8 cellular contexts compared by ENCODE assay signal in the genomic region with DNA sequence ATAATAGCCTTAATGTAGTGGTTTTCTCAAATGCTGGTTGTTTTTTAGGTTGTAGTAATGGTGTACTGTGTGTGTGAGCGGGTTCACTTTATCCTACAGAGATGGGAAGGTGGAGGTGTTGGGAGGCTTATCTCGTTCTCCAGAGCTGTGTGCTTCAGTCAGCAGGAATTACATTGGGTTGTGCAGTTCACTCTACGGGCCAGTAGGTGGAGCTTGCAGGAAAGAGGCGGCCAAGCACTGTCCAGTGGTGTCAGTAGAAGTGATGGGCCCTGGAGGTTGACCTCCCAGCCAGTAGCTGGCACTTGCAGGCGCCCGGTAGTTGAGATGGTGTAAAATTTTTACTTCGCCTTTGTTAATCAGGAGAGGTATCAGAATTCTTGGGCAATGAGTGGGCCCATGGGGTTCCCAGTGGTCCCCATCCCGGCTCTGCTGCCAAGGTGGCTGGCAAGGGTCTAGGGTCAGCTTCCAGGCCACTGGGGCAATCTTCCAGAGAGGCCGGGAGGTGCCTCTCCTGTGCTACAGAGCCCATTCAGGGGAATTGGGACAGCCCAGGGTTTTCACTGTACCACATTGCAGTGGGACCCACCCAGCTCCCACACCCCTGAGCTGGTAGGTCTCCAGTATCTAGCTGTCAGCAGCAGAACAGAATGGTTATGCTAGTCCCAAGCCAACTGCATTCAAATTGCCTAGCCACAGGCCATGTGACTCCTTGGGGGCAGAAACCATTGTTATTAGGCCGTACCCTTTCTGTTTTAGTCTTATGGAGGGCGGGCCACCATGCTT. TPM values are rescaled to one million over a fixed set of nuclear protein-coding genes. Genes with fewer than 3 reads are reported as not detected.
DNase-seq lines count a peak whose midpoint lies in the region; ATAC-seq and TF ChIP-seq lines count a peak whose summit lies in the region.

No MANE protein-coding gene starts in this region.

- no peak overlapping the region for H3K4me3 ChIP-seq in SJSA1
- no peak overlapping the region for H3K4me3 ChIP-seq in cardiac muscle cell

- peak; percentile 63 for DNase-seq in GM10248 (ENCODE audit: extremely low spot score)
- DNase-seq in H4 (ENCODE audit: low spot score): peak; percentile 56
- peak; percentile 38 to 69 for DNase-seq in Kasumi-1 (lab: John Stamatoyannopoulos, UW)
- peak; percentile 34 to 57 for DNase-seq in SJSA1 (ENCODE audit: low read depth in 1 of 2, low spot score in 2 of 2)
- DNase-seq in activated naive CD8-positive, alpha-beta T cell treated with anti-CD3 and anti-CD28 coated beads, Interleukin-2, amount 10 ng/mL, durations not matched to agents 7 days and 5 days: peak; percentile 51
- DNase-seq in cardiac muscle cell (ENCODE audit: low read depth in 1 of 2, low spot score in 1 of 2): peak; percentile 71 to 74
- peak; percentile 59 for DNase-seq in renal cortical epithelial cell (ENCODE audit: low read depth)
- no peak for DNase-seq in DMS79 treated with DMSO at 0.1 percent for 48 hours (lab: John Stamatoyannopoulos, UW)

- H3K27me3 ChIP-seq in SJSA1 (replicated peaks) (no peaks in the 10 kb centered on the region), cardiac muscle cell (no peaks in the 10 kb centered on the region)

- no peak overlapping the region for H3K4me3 Mint-ChIP-seq in activated naive CD8-positive, alpha-beta T cell treated with anti-CD3 and anti-CD28 coated beads, Interleukin-2, amount 10 ng/mL, durations not matched to agents 7 days and 5 days

- H3K9me3 Mint-ChIP-seq in activated naive CD8-positive, alpha-beta T cell treated with anti-CD3 and anti-CD28 coated beads, Interleukin-2, amount 10 ng/mL, durations not matched to agents 7 days and 5 days: peaks cover 2% of the 10 kb centered on the region

- peaks cover 29% of the 10 kb centered on the region for H3K4me1 Mint-ChIP-seq in activated naive CD8-positive, alpha-beta T cell treated with anti-CD3 and anti-CD28 coated beads, Interleukin-2, amount 10 ng/mL, durations not matched to agents 7 days and 5 days

- H3K27ac ChIP-seq in SJSA1 (no peak overlapping the region), cardiac muscle cell (no peak overlapping the region)

- no peaks in the 10 kb centered on the region; the same call in 1 of the 2 replicates for H3K4me1 ChIP-seq in SJSA1 (replicated peaks)
- no peaks in the 10 kb centered on the region for H3K4me1 ChIP-seq in cardiac muscle cell (ENCODE audit: low read depth)

- TF ChIP-seq CTCF in GM10248 (IDR thresholded peaks at IDR 0.05; ENCODE audit: control extremely low read depth, extremely low read depth, low read depth, missing control alignments) (peak; percentile 92), cardiac muscle cell (IDR thresholded peaks at IDR 0.05; ENCODE audit: low read depth, low read length) (peak; percentile 91)

- no peaks in the 10 kb centered on the region for H3K27me3 Mint-ChIP-seq in activated naive CD8-positive, alpha-beta T cell treated with anti-CD3 and anti-CD28 coated beads, Interleukin-2, amount 10 ng/mL, durations not matched to agents 7 days and 5 days

- ATAC-seq in activated naive CD8-positive, alpha-beta T cell treated with anti-CD3 and anti-CD28 coated beads, Interleukin-2, amount 10 ng/mL, durations not matched to agents 7 days and 5 days (ENCODE audit: low read depth): peak; percentile 65

- H3K36me3 ChIP-seq in SJSA1 (peaks cover 47% of the 10 kb centered on the region), cardiac muscle cell (no peaks in the 10 kb centered on the region)

- H3K27ac Mint-ChIP-seq in activated naive CD8-positive, alpha-beta T cell treated with anti-CD3 and anti-CD28 coated beads, Interleukin-2, amount 10 ng/mL, durations not matched to agents 7 days and 5 days: peak overlapping the region; percentile 42

- CTCF ChIA-PET in GM10248 (lab: Yijun Ruan, JAX): interaction anchor here (0.7 to 7.1 kb wide), 68 partner anchors 10 to 276 kb away, joined by 3 to 168 read pairs (median 5); partner anchors contain the start of gene TMEM123

- peaks cover 41% of the 10 kb centered on the region for H3K36me3 Mint-ChIP-seq in activated naive CD8-positive, alpha-beta T cell treated with anti-CD3 and anti-CD28 coated beads, Interleukin-2, amount 10 ng/mL, durations not matched to agents 7 days and 5 days

- H3K9me3 ChIP-seq in SJSA1 (replicated peaks): no peaks in the 10 kb centered on the region
- no peaks in the 10 kb centered on the region for H3K9me3 ChIP-seq in cardiac muscle cell (ENCODE audit: low read depth)

- POLR2A ChIA-PET in GM10248 (lab: Yijun Ruan, JAX): interaction anchor here (1.2 to 1.3 kb wide), 2 partner anchors 16 to 56 kb away, joined by 3 read pairs; no protein-coding TSS in a partner anchor
- POLR2A ChIA-PET in activated naive CD8-positive, alpha-beta T cell treated with anti-CD3 and anti-CD28 coated beads, Interleukin-2, amount 10 ng/mL, durations not matched to agents 7 days and 5 days (lab: Charles Lee): interaction anchor here (0.8 to 2.1 kb wide), 2 partner anchors 61 to 105 kb away, joined by 3 to 7 read pairs; no protein-coding TSS in a partner anchor

RNA-seq across cellular contexts. Expression of gene BIRC2, which starts 43.8 kb away (rescaled TPM):
- total RNA-seq in H4 (2014; rRNA removed; shearing (Covaris generic)): 41.1 and 63.7 TPM in 2 replicates
- total RNA-seq in SJSA1 (2014; rRNA removed; shearing (Covaris generic)): 68.7 and 76.0 TPM in 2 replicates
- total RNA-seq in activated naive CD8-positive, alpha-beta T cell treated with anti-CD3 and anti-CD28 coated beads, Interleukin-2, amount 10 ng/mL, durations not matched to agents 7 days and 5 days: 10 to 100 TPM; 40.6 to 41.4 TPM
- total RNA-seq in cardiac muscle cell: 37.8 and 40.4 TPM in 2 replicates
- 36.1 and 41.3 TPM in 2 replicates for polyA plus RNA-seq in cardiac muscle cell
- 125 and 146 TPM in 2 replicates for total RNA-seq in renal cortical epithelial cell
